8 cellular contexts compared by ENCODE assay signal in the genomic region with DNA sequence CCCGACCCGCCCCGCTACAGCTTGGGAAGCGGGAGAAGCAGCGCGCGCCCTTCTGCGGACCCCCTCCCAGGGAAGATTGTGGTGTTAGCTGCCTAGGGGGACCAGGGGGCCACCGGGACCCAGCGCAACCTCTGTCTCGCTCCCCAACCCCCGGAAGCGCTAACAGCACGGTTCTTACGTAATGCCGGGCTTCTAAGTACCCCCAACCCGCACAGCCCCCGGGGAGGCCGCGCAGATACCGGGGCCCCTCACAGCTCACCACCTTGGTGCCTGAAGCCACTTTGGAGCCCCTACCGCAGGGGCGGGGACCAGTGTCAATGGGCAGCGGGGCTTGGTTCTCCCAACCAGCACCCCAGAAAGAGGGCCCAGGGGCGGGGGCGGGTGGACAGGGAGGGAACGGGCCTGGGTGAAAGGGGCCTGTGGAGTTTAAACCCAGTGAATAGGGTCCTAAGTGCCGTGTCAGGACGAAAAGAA. TPM values are rescaled to one million over a fixed set of nuclear protein-coding genes. Genes with fewer than 3 reads are reported as not detected.
DNase-seq lines count a peak whose midpoint lies in the region; ATAC-seq and TF ChIP-seq lines count a peak whose summit lies in the region.

No MANE protein-coding gene starts in this region.

- no peaks in the 10 kb centered on the region for H3F3A ChIP-seq in neural cell (ENCODE audit: insufficient read depth, low read length, poor library complexity, severe bottlenecking)

- under 1% methylated on average over 14 of the region's 29 CpGs for WGBS in esophagus muscularis mucosa

- no peak for TF ChIP-seq CTCF in BJ (IDR thresholded peaks at IDR 0.05; ENCODE audit: insufficient read depth, low read depth, low read length)
- no peak for TF ChIP-seq CTCF in esophagus muscularis mucosa (IDR thresholded peaks at IDR 0.05)
- no peak for TF ChIP-seq CTCF in neural cell (IDR thresholded peaks at IDR 0.05; ENCODE audit: poor library complexity, severe bottlenecking)

- peaks cover 13% of the 10 kb centered on the region for H3K4me1 ChIP-seq in SJCRH30
- H3K4me1 ChIP-seq in esophagus muscularis mucosa = peaks cover 22 to 47% (median 38%) of the 10 kb centered on the region in 4 donors

- ATAC-seq in HG02623 (IDR thresholded peaks at IDR 0.05; ENCODE audit: unreplicated experiment) (no peak), HG02610 (IDR thresholded peaks at IDR 0.05; ENCODE audit: unreplicated experiment) (no peak)

- POLR2A ChIA-PET in BJ (lab: Charles Lee) = no interaction called here

- peak overlapping the region; percentile 99 for H3K9ac ChIP-seq in neural cell (ENCODE audit: low read length)

- peak overlapping the region; percentile 33 for H3K4me2 ChIP-seq in neural cell (ENCODE audit: low read length)

- no peaks in the 10 kb centered on the region for H3K9me2 ChIP-seq in neural cell (ENCODE audit: insufficient read depth, low read length)

- peaks cover 17% of the 10 kb centered on the region for H3K79me2 ChIP-seq in neural cell (replicated peaks; ENCODE audit: insufficient read depth, low read length)

- no peaks in the 10 kb centered on the region for H4K20me1 ChIP-seq in neural cell (ENCODE audit: insufficient read depth)

- no peak for TF ChIP-seq RAD21 in neural cell (conservative IDR thresholded peaks at IDR 0.05)

- H3K27ac ChIP-seq in SJCRH30 = no peak overlapping the region
- peak overlapping the region; percentile 95 to 97 (median 96) for H3K27ac ChIP-seq in esophagus muscularis mucosa (replicated peaks in 1 of 4)
- H3K27ac ChIP-seq in neural cell (ENCODE audit: low read length) = peak overlapping the region; percentile 95

- intact Hi-C loops in esophagus muscularis mucosa (cut with DNase I) = loop anchor here (10.0 kb wide), 1 partner anchor 238 kb away; the partner anchor contains the start of gene HROB

- H3K9me3 ChIP-seq in SJCRH30 (replicated peaks) (no peaks in the 10 kb centered on the region), esophagus muscularis mucosa (no peaks in the 10 kb centered on the region), neural cell (ENCODE audit: low read length) (no peaks in the 10 kb centered on the region)

- TF ChIP-seq POLR2A in esophagus muscularis mucosa (IDR thresholded peaks at IDR 0.05; ENCODE audit: low read depth) = no peak

- DNase-seq in BJ (ENCODE audit: low read depth) = no peak
- DNase-seq in SJCRH30 = no peak
- DNase-seq in esophagus muscularis mucosa (ENCODE audit: extremely low spot score) = no peak
- no peak for DNase-seq in germinal center (ENCODE audit: low spot score)
- DNase-seq in activated CD8-positive, alpha-beta memory T cell treated with anti-CD3 and anti-CD28 coated beads for 24 hours = no peak

- H3K36me3 ChIP-seq in BJ (ENCODE audit: control insufficient read depth, insufficient read depth, low read length) (no peaks in the 10 kb centered on the region), SJCRH30 (no peaks in the 10 kb centered on the region), esophagus muscularis mucosa (peaks cover 0 to 17% (median 6%) of the 10 kb centered on the region in 4 donors), neural cell (ENCODE audit: insufficient read depth, low read length) (no peaks in the 10 kb centered on the region)

- H3K4me3 ChIP-seq in BJ (ENCODE audit: low read depth, low read length) (peak overlapping the region; percentile 51), SJCRH30 (peak overlapping the region; percentile 55), esophagus muscularis mucosa (peak overlapping the region; percentile 77 to 86 (median 86)), neural cell (ENCODE audit: low read length) (peak overlapping the region; percentile 96)

- peaks cover 4% of the 10 kb centered on the region for H3K27me3 ChIP-seq in BJ (ENCODE audit: control insufficient read depth, insufficient read depth, low read length)
- H3K27me3 ChIP-seq in SJCRH30 = peaks cover 9% of the 10 kb centered on the region
- H3K27me3 ChIP-seq in esophagus muscularis mucosa = peaks cover 0 to 24% (median 0%) of the 10 kb centered on the region in 4 donors
- no peaks in the 10 kb centered on the region for H3K27me3 ChIP-seq in neural cell (ENCODE audit: insufficient read depth, low read depth, low read length)

- peak overlapping the region; percentile 95 for H2AFZ ChIP-seq in neural cell (ENCODE audit: low read depth, low read length)

- TF ChIP-seq EP300 in esophagus muscularis mucosa (IDR thresholded peaks at IDR 0.05) (no peak), neural cell (conservative IDR thresholded peaks at IDR 0.05; ENCODE audit: poor library complexity, severe bottlenecking) (no peak)

- CTCF ChIA-PET in BJ (lab: Yijun Ruan, JAX) = interaction anchor here (0.8 to 5.8 kb wide), 8 partner anchors 11 to 132 kb away, joined by 3 to 40 read pairs (median 4); no protein-coding TSS in a partner anchor

TF ChIP-seq in neural cell, 6 proteins besides CTCF, POLR2A, EP300 and RAD21:
- TF ChIP-seq POLR2AphosphoS5 (IDR thresholded peaks at IDR 0.05) = no peak
- TF ChIP-seq SMC3 (conservative IDR thresholded peaks at IDR 0.05; ENCODE audit: poor library complexity) = no peak
- TF ChIP-seq EZH2 (IDR thresholded peaks at IDR 0.05; ENCODE audit: borderline replicate concordance, insufficient read depth, low read length, poor library complexity, severe bottlenecking) = no peak
- no peak for TF ChIP-seq MXI1 (conservative IDR thresholded peaks at IDR 0.05; ENCODE audit: poor library complexity, severe bottlenecking)
- TF ChIP-seq, protein P1, sequence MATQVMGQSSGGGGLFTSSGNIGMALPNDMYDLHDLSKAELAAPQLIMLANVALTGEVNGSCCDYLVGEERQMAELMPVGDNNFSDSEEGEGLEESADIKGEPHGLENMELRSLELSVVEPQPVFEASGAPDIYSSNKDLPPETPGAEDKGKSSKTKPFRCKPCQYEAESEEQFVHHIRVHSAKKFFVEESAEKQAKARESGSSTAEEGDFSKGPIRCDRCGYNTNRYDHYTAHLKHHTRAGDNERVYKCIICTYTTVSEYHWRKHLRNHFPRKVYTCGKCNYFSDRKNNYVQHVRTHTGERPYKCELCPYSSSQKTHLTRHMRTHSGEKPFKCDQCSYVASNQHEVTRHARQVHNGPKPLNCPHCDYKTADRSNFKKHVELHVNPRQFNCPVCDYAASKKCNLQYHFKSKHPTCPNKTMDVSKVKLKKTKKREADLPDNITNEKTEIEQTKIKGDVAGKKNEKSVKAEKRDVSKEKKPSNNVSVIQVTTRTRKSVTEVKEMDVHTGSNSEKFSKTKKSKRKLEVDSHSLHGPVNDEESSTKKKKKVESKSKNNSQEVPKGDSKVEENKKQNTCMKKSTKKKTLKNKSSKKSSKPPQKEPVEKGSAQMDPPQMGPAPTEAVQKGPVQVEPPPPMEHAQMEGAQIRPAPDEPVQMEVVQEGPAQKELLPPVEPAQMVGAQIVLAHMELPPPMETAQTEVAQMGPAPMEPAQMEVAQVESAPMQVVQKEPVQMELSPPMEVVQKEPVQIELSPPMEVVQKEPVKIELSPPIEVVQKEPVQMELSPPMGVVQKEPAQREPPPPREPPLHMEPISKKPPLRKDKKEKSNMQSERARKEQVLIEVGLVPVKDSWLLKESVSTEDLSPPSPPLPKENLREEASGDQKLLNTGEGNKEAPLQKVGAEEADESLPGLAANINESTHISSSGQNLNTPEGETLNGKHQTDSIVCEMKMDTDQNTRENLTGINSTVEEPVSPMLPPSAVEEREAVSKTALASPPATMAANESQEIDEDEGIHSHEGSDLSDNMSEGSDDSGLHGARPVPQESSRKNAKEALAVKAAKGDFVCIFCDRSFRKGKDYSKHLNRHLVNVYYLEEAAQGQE (IDR thresholded peaks at IDR 0.05; ENCODE audit: borderline replicate concordance) = no peak
- peak; percentile 31 for TF ChIP-seq TAF1 (IDR thresholded peaks at IDR 0.05; ENCODE audit: low read depth)

RNA-seq across cellular contexts. Expression of gene MPP2, which starts 0.3 kb away (rescaled TPM):
- 3.1 and 5.3 TPM in 2 replicates for polyA plus RNA-seq in BJ (2011; rRNA removed)
- 4.5 and 6.4 TPM in 2 replicates for polyA minus RNA-seq in BJ (2011; rRNA and poly(A)+ RNA removed)
- 16.3 and 17.4 TPM in 2 replicates for total RNA-seq in SJCRH30 (2014; rRNA removed; shearing (Covaris generic))
- 10 to 100 TPM; 13.3 to 15.9 (median 15.6) TPM for total RNA-seq in esophagus muscularis mucosa
- 25.5 and 34.3 TPM in 2 replicates for polyA plus RNA-seq in neural cell
- 52.6 and 56.7 TPM in 2 replicates for polyA minus RNA-seq in neural cell

RNA-seq across cellular contexts. Expression of gene PPY, which starts 35.3 kb away (rescaled TPM):
- polyA plus RNA-seq in BJ (2011; rRNA removed) (not detected in 2 replicates), neural cell (not detected in 2 replicates)
- not detected in 2 replicates for polyA minus RNA-seq in BJ (2011; rRNA and poly(A)+ RNA removed)
- total RNA-seq in SJCRH30 (2014; rRNA removed; shearing (Covaris generic)) = not detected in 2 replicates
- total RNA-seq in esophagus muscularis mucosa = not detected
- not detected in 2 replicates for polyA minus RNA-seq in neural cell

RNA-seq across cellular contexts. Expression of gene PYY, which starts 46.8 kb away (rescaled TPM):
- not detected in 2 replicates for polyA plus RNA-seq in BJ (2011; rRNA removed)
- not detected in 2 replicates for polyA minus RNA-seq in BJ (2011; rRNA and poly(A)+ RNA removed)
- not detected in 2 replicates for total RNA-seq in SJCRH30 (2014; rRNA removed; shearing (Covaris generic))
- not detected for total RNA-seq in esophagus muscularis mucosa
- polyA plus RNA-seq in neural cell = not detected in 2 replicates
- polyA minus RNA-seq in neural cell = not detected in 2 replicates
